8 cellular contexts compared by ENCODE assay signal in genomic region chr16:29974291-29975133, GRCh38. TPM values are rescaled to one million over a fixed set of nuclear protein-coding genes. Genes with fewer than 3 reads are reported as not detected.
DNase-seq lines count a peak whose midpoint lies in the region; ATAC-seq, FAIRE-seq and TF ChIP-seq lines count a peak whose summit lies in the region.

No MANE protein-coding gene starts in this region.

- peak overlapping the region; percentile 89 for H3K9ac ChIP-seq in HepG2 (ENCODE audit: insufficient read depth, low read depth, low read length)

- no peaks in the 10 kb centered on the region for H3K27me3 Mint-ChIP-seq in central memory CD8-positive, alpha-beta T cell

- CTCF ChIA-PET in HepG2 (lab: Yijun Ruan, JAX; ENCODE audit: low intra/inter-chr PET ratio, low total read pairs) = no interaction called here

- TF ChIP-seq CTCF in GM12873 (IDR thresholded peaks at IDR 0.05; ENCODE audit: insufficient read depth, low read depth, low read length, missing control alignments) (peak; percentile 21), HepG2 (CRISPR knock-in tag; IDR thresholded peaks at IDR 0.05) (peak; percentile 41)

- TF ChIP-seq EP300 in HepG2 (IDR thresholded peaks at IDR 0.05; ENCODE audit: low read depth in 2 of 2, low read length in 2 of 2) (no peak), HepG2 (CRISPR knock-in tag; IDR thresholded peaks at IDR 0.05; ENCODE audit: borderline replicate concordance) (no peak)

- peak; percentile 8 for FAIRE-seq in HepG2 (lab: Jason Lieb, UNC)

- H2AFZ ChIP-seq in HepG2 (ENCODE audit: low read length) = no peak overlapping the region

- 4% methylated on average over 25 of the region's 31 CpGs for WGBS in HepG2 (ENCODE audit: low lambda C conversion rate)

- peaks cover 46% of the 10 kb centered on the region for H3K4me1 Mint-ChIP-seq in central memory CD8-positive, alpha-beta T cell

- H3K36me3 Mint-ChIP-seq in central memory CD8-positive, alpha-beta T cell (ENCODE audit: insufficient read depth) = peaks cover 13% of the 10 kb centered on the region

- intact Hi-C loops in HepG2 (cut with micrococcal nuclease; ENCODE audit: unreplicated experiment) = no loop called here

- peak; percentile 6 to 49; a peak in 2 of 4 replicates for TF ChIP-seq POLR2A in HepG2 (IDR thresholded peaks at IDR 0.05; ENCODE audit: insufficient read depth in 1 of 2, low read depth in 2 of 2, low read length in 2 of 2)

- H3K27ac ChIP-seq in HepG2 (ENCODE audit: extremely low read length, insufficient read depth, low read length) = peak overlapping the region; percentile 72
- peak overlapping the region; percentile 93 for H3K27ac ChIP-seq in substantia nigra (ENCODE audit: low read depth, low read length, poor library complexity, severe bottlenecking)

- no peaks in the 10 kb centered on the region for H3K9me3 Mint-ChIP-seq in central memory CD8-positive, alpha-beta T cell

- H4K20me1 ChIP-seq in HepG2 (ENCODE audit: insufficient read depth, low read length) = peaks cover 23% of the 10 kb centered on the region

- peaks cover 38% of the 10 kb centered on the region for H3K79me2 ChIP-seq in HepG2 (ENCODE audit: insufficient read depth, low read length)

- no TSS peak for BruUV-seq in HepG2 (replicated peaks; lab: Mats Ljungman, UMichigan)

- peak overlapping the region; percentile 93 for H3K4me2 ChIP-seq in HepG2 (ENCODE audit: low read depth, low read length)

- POLR2A ChIA-PET in HepG2 (lab: Yijun Ruan, JAX) = interaction anchor here (1.2 to 4.7 kb wide), 6 partner anchors 13 to 74 kb away, joined by 4 to 47 read pairs (median 29); partner anchors contain the start of genes ASPHD1, HIRIP3, INO80E and KCTD13

- peak overlapping the region; percentile 99 for H3K4me3 Mint-ChIP-seq in central memory CD8-positive, alpha-beta T cell

- TF ChIP-seq RAD21 in HepG2 (CRISPR knock-in tag; IDR thresholded peaks at IDR 0.05) = no peak

- peak overlapping the region; percentile 86 to 99 (median 91) for H3K4me3 ChIP-seq in HepG2 (replicated peaks in 1 of 3; ENCODE audit: insufficient read depth in 1 of 3, low read depth in 2 of 3, low read length in 3 of 3)

- H3K4me1 ChIP-seq in HepG2 (ENCODE audit: insufficient read depth, low read length) = peaks cover 30% of the 10 kb centered on the region

- H3K27ac Mint-ChIP-seq in central memory CD8-positive, alpha-beta T cell (ENCODE audit: low read depth) = peak overlapping the region; percentile 23

- no peaks in the 10 kb centered on the region; a peak in 1 of 5 replicates for H3K27me3 ChIP-seq in HepG2 (ENCODE audit: control insufficient read depth in 1 of 2, insufficient read depth in 2 of 2, low read length in 2 of 2)

- DNase-seq in NCI-H69 (lab: John Stamatoyannopoulos, UW) (peak; percentile 40), HepG2 (ENCODE audit: low spot score) (no peak), substantia nigra (lab: John Stamatoyannopoulos, UW) (peak in 5 of 49 donors; percentile 15 to 44 (median 23)), SK-N-DZ (ENCODE audit: low spot score) (no peak), NCI-H345 (lab: John Stamatoyannopoulos, UW) (no peak), HT-29 (ENCODE audit: low spot score) (no peak)
- no peak for DNase-seq in central memory CD8-positive, alpha-beta T cell (ENCODE audit: low spot score in 2 of 2)

- in situ Hi-C loops in HepG2 (cut with HindIII; ENCODE audit: extremely low pct_ligation_motif_present, low pct_unique_long_range_greater_than_20kb) = no loop called here

- ATAC-seq in central memory CD8-positive, alpha-beta T cell (replicated peaks; ENCODE audit: extremely low read depth, poor library complexity, severe bottlenecking) = no peak
- peak; percentile 21 for ATAC-seq in HepG2

- no peaks in the 10 kb centered on the region for H3K9me3 ChIP-seq in HepG2 (ENCODE audit: low read length)

- H3K36me3 ChIP-seq in HepG2 (replicated peaks in 1 of 2; ENCODE audit: control insufficient read depth in 1 of 2, insufficient read depth in 2 of 2, low read length in 2 of 2) = peaks cover 25 to 32% of the 10 kb centered on the region in 2 experiments

RNA-seq across cellular contexts. Expression of gene TAOK2, which starts 0.8 kb away (rescaled TPM):
- total RNA-seq in HepG2 (2016; rRNA removed; fragmentation: Illumina TruSeq; extraction: Trizol) = 27.6 and 43.2 TPM in 2 replicates
- total RNA-seq in HepG2 (2016; cell fraction: cytosol; rRNA removed; fragmentation: Illumina TruSeq; extraction: Trizol; ENCODE audit: low read depth) = 7.5 and 7.7 TPM in 2 replicates
- 23.0 and 42.5 TPM in 2 replicates for total RNA-seq in HepG2 (2016; cell fraction: insoluble cytoplasmic fraction; rRNA removed; fragmentation: Illumina TruSeq; extraction: Trizol)
- total RNA-seq in HepG2 (2016; cell fraction: membrane; rRNA removed; fragmentation: Illumina TruSeq; extraction: Trizol) = 15.4 TPM in 2 replicates
- total RNA-seq in HepG2 (2016; cell fraction: nucleus; rRNA removed; fragmentation: Illumina TruSeq; extraction: Trizol) = 36.7 and 42.5 TPM in 2 replicates
- polyA plus RNA-seq in HepG2 (2011; rRNA removed) = 17.4 and 24.8 TPM in 2 replicates
- 10.9 and 13.5 TPM in 2 replicates for polyA plus RNA-seq in HepG2 (2011; cell fraction: cytosol; rRNA removed)
- 101 and 105 TPM in 2 replicates for polyA plus RNA-seq in HepG2 (2011; cell fraction: nucleus; rRNA removed)
- 15.5 and 21.1 TPM in 2 replicates for polyA plus RNA-seq in HepG2 (2012)
- 1.7 and 1.9 TPM in 2 replicates for polyA plus RNA-seq in HepG2 (2016; cell fraction: cytosol; fragmentation: Illumina TruSeq; extraction: Trizol; ENCODE audit: low read depth)
- polyA plus RNA-seq in HepG2 (2016; cell fraction: insoluble cytoplasmic fraction; fragmentation: Illumina TruSeq; extraction: Trizol; ENCODE audit: low read depth) = 15.8 and 17.9 TPM in 2 replicates
- 3.8 and 4.5 TPM in 2 replicates for polyA plus RNA-seq in HepG2 (2016; cell fraction: membrane; fragmentation: Illumina TruSeq; extraction: Trizol; ENCODE audit: low read depth)
- 80.3 and 83.9 TPM in 2 replicates for polyA plus RNA-seq in HepG2 (2016; cell fraction: nucleus; fragmentation: Illumina TruSeq; extraction: Trizol; ENCODE audit: insufficient read depth, low read depth)
- 28.3 and 32.0 TPM in 2 replicates for polyA minus RNA-seq in HepG2 (2011; rRNA and poly(A)+ RNA removed; ENCODE audit: low replicate concordance)
- polyA minus RNA-seq in HepG2 (2011; cell fraction: cytosol; rRNA and poly(A)+ RNA removed) = 14.9 and 15.1 TPM in 2 replicates
- polyA minus RNA-seq in HepG2 (2011; cell fraction: nucleus; rRNA and poly(A)+ RNA removed) = 27.7 and 31.1 TPM in 2 replicates
- polyA plus RNA-seq in SK-N-DZ (2014; cell fraction: cytosol; rRNA removed) = 33.1 and 34.0 TPM in 2 replicates
- 80.7 and 90.5 TPM in 2 replicates for polyA plus RNA-seq in SK-N-DZ (2014; cell fraction: nucleus; rRNA removed)
- total RNA-seq in HT-29 (2014; rRNA removed; shearing (Covaris generic)) = 56.5 and 56.8 TPM in 2 replicates

RNA-seq across cellular contexts. Expression of gene TMEM219, which starts 12.6 kb away (rescaled TPM):
- total RNA-seq in HepG2 (2016; rRNA removed; fragmentation: Illumina TruSeq; extraction: Trizol) = 64.5 and 105 TPM in 2 replicates
- total RNA-seq in HepG2 (2016; cell fraction: cytosol; rRNA removed; fragmentation: Illumina TruSeq; extraction: Trizol; ENCODE audit: low read depth) = 761 and 811 TPM in 2 replicates
- 62.0 and 109 TPM in 2 replicates for total RNA-seq in HepG2 (2016; cell fraction: insoluble cytoplasmic fraction; rRNA removed; fragmentation: Illumina TruSeq; extraction: Trizol)
- total RNA-seq in HepG2 (2016; cell fraction: membrane; rRNA removed; fragmentation: Illumina TruSeq; extraction: Trizol) = 407 and 415 TPM in 2 replicates
- total RNA-seq in HepG2 (2016; cell fraction: nucleus; rRNA removed; fragmentation: Illumina TruSeq; extraction: Trizol) = 62.1 and 65.6 TPM in 2 replicates
- polyA plus RNA-seq in HepG2 (2011; rRNA removed) = 115 and 151 TPM in 2 replicates
- polyA plus RNA-seq in HepG2 (2011; cell fraction: cytosol; rRNA removed) = 126 and 145 TPM in 2 replicates
- 259 and 324 TPM in 2 replicates for polyA plus RNA-seq in HepG2 (2011; cell fraction: nucleus; rRNA removed)
- 94.7 and 126 TPM in 2 replicates for polyA plus RNA-seq in HepG2 (2012)
- polyA plus RNA-seq in HepG2 (2016; cell fraction: cytosol; fragmentation: Illumina TruSeq; extraction: Trizol; ENCODE audit: low read depth) = 761 and 764 TPM in 2 replicates
- 53.8 and 60.5 TPM in 2 replicates for polyA plus RNA-seq in HepG2 (2016; cell fraction: insoluble cytoplasmic fraction; fragmentation: Illumina TruSeq; extraction: Trizol; ENCODE audit: low read depth)
- polyA plus RNA-seq in HepG2 (2016; cell fraction: membrane; fragmentation: Illumina TruSeq; extraction: Trizol; ENCODE audit: low read depth) = 363 and 365 TPM in 2 replicates
- 104 and 107 TPM in 2 replicates for polyA plus RNA-seq in HepG2 (2016; cell fraction: nucleus; fragmentation: Illumina TruSeq; extraction: Trizol; ENCODE audit: insufficient read depth, low read depth)
- 49.5 and 97.0 TPM in 2 replicates for polyA minus RNA-seq in HepG2 (2011; rRNA and poly(A)+ RNA removed; ENCODE audit: low replicate concordance)
- 34.3 and 40.4 TPM in 2 replicates for polyA minus RNA-seq in HepG2 (2011; cell fraction: cytosol; rRNA and poly(A)+ RNA removed)
- 48.5 and 65.4 TPM in 2 replicates for polyA minus RNA-seq in HepG2 (2011; cell fraction: nucleus; rRNA and poly(A)+ RNA removed)
- polyA plus RNA-seq in SK-N-DZ (2014; cell fraction: cytosol; rRNA removed) = 93.4 and 99.9 TPM in 2 replicates
- 81.7 and 93.0 TPM in 2 replicates for polyA plus RNA-seq in SK-N-DZ (2014; cell fraction: nucleus; rRNA removed)
- 103 and 110 TPM in 2 replicates for total RNA-seq in HT-29 (2014; rRNA removed; shearing (Covaris generic))

RNA-seq across cellular contexts. Expression of gene HIRIP3, which starts 20.9 kb away (rescaled TPM):
- 17.2 and 17.3 TPM in 2 replicates for total RNA-seq in HepG2 (2016; rRNA removed; fragmentation: Illumina TruSeq; extraction: Trizol)
- total RNA-seq in HepG2 (2016; cell fraction: cytosol; rRNA removed; fragmentation: Illumina TruSeq; extraction: Trizol; ENCODE audit: low read depth) = 14.2 TPM in 2 replicates
- 15.1 and 16.3 TPM in 2 replicates for total RNA-seq in HepG2 (2016; cell fraction: insoluble cytoplasmic fraction; rRNA removed; fragmentation: Illumina TruSeq; extraction: Trizol)
- total RNA-seq in HepG2 (2016; cell fraction: membrane; rRNA removed; fragmentation: Illumina TruSeq; extraction: Trizol) = 19.3 and 23.7 TPM in 2 replicates
- 8.3 and 10.3 TPM in 2 replicates for total RNA-seq in HepG2 (2016; cell fraction: nucleus; rRNA removed; fragmentation: Illumina TruSeq; extraction: Trizol)
- 12.6 and 16.3 TPM in 2 replicates for polyA plus RNA-seq in HepG2 (2011; rRNA removed)
- 12.2 and 16.8 TPM in 2 replicates for polyA plus RNA-seq in HepG2 (2011; cell fraction: cytosol; rRNA removed)
- polyA plus RNA-seq in HepG2 (2011; cell fraction: nucleus; rRNA removed) = 12.7 and 15.6 TPM in 2 replicates
- polyA plus RNA-seq in HepG2 (2012) = 8.7 and 10.3 TPM in 2 replicates
- polyA plus RNA-seq in HepG2 (2016; cell fraction: cytosol; fragmentation: Illumina TruSeq; extraction: Trizol; ENCODE audit: low read depth) = 11.5 and 15.7 TPM in 2 replicates
- 23.3 and 25.6 TPM in 2 replicates for polyA plus RNA-seq in HepG2 (2016; cell fraction: insoluble cytoplasmic fraction; fragmentation: Illumina TruSeq; extraction: Trizol; ENCODE audit: low read depth)
- 18.8 and 21.7 TPM in 2 replicates for polyA plus RNA-seq in HepG2 (2016; cell fraction: membrane; fragmentation: Illumina TruSeq; extraction: Trizol; ENCODE audit: low read depth)
- 21.5 and 22.8 TPM in 2 replicates for polyA plus RNA-seq in HepG2 (2016; cell fraction: nucleus; fragmentation: Illumina TruSeq; extraction: Trizol; ENCODE audit: insufficient read depth, low read depth)
- 7.0 and 15.9 TPM in 2 replicates for polyA minus RNA-seq in HepG2 (2011; rRNA and poly(A)+ RNA removed; ENCODE audit: low replicate concordance)
- polyA minus RNA-seq in HepG2 (2011; cell fraction: cytosol; rRNA and poly(A)+ RNA removed) = 3.3 and 7.2 TPM in 2 replicates
- polyA minus RNA-seq in HepG2 (2011; cell fraction: nucleus; rRNA and poly(A)+ RNA removed) = 8.4 and 11.6 TPM in 2 replicates
- 44.1 and 45.0 TPM in 2 replicates for polyA plus RNA-seq in SK-N-DZ (2014; cell fraction: cytosol; rRNA removed)
- polyA plus RNA-seq in SK-N-DZ (2014; cell fraction: nucleus; rRNA removed) = 29.9 and 44.1 TPM in 2 replicates
- 21.1 and 23.2 TPM in 2 replicates for total RNA-seq in HT-29 (2014; rRNA removed; shearing (Covaris generic))

RNA-seq across cellular contexts. Expression of gene INO80E, which starts 21.5 kb away (rescaled TPM):
- total RNA-seq in HepG2 (2016; rRNA removed; fragmentation: Illumina TruSeq; extraction: Trizol) = 39.5 and 45.6 TPM in 2 replicates
- total RNA-seq in HepG2 (2016; cell fraction: cytosol; rRNA removed; fragmentation: Illumina TruSeq; extraction: Trizol; ENCODE audit: low read depth) = 18.9 and 22.7 TPM in 2 replicates
- total RNA-seq in HepG2 (2016; cell fraction: insoluble cytoplasmic fraction; rRNA removed; fragmentation: Illumina TruSeq; extraction: Trizol) = 35.1 and 45.9 TPM in 2 replicates
- total RNA-seq in HepG2 (2016; cell fraction: membrane; rRNA removed; fragmentation: Illumina TruSeq; extraction: Trizol) = 25.0 and 29.9 TPM in 2 replicates
- 25.3 and 33.1 TPM in 2 replicates for total RNA-seq in HepG2 (2016; cell fraction: nucleus; rRNA removed; fragmentation: Illumina TruSeq; extraction: Trizol)
- polyA plus RNA-seq in HepG2 (2011; rRNA removed) = 25.8 and 28.4 TPM in 2 replicates
- polyA plus RNA-seq in HepG2 (2011; cell fraction: cytosol; rRNA removed) = 25.4 and 28.1 TPM in 2 replicates
- 71.2 and 71.9 TPM in 2 replicates for polyA plus RNA-seq in HepG2 (2011; cell fraction: nucleus; rRNA removed)
- 26.9 and 29.3 TPM in 2 replicates for polyA plus RNA-seq in HepG2 (2012)
- 26.1 and 33.3 TPM in 2 replicates for polyA plus RNA-seq in HepG2 (2016; cell fraction: cytosol; fragmentation: Illumina TruSeq; extraction: Trizol; ENCODE audit: low read depth)
- polyA plus RNA-seq in HepG2 (2016; cell fraction: insoluble cytoplasmic fraction; fragmentation: Illumina TruSeq; extraction: Trizol; ENCODE audit: low read depth) = 59.9 and 67.8 TPM in 2 replicates
- polyA plus RNA-seq in HepG2 (2016; cell fraction: membrane; fragmentation: Illumina TruSeq; extraction: Trizol; ENCODE audit: low read depth) = 33.8 and 33.9 TPM in 2 replicates
- polyA plus RNA-seq in HepG2 (2016; cell fraction: nucleus; fragmentation: Illumina TruSeq; extraction: Trizol; ENCODE audit: insufficient read depth, low read depth) = 83.7 and 87.4 TPM in 2 replicates
- 9.4 and 17.6 TPM in 2 replicates for polyA minus RNA-seq in HepG2 (2011; rRNA and poly(A)+ RNA removed; ENCODE audit: low replicate concordance)
- polyA minus RNA-seq in HepG2 (2011; cell fraction: cytosol; rRNA and poly(A)+ RNA removed) = 5.5 and 10.9 TPM in 2 replicates
- 15.3 and 21.1 TPM in 2 replicates for polyA minus RNA-seq in HepG2 (2011; cell fraction: nucleus; rRNA and poly(A)+ RNA removed)
- 257 and 495 TPM in 2 replicates for polyA plus RNA-seq in SK-N-DZ (2014; cell fraction: cytosol; rRNA removed)
- 161 and 213 TPM in 2 replicates for polyA plus RNA-seq in SK-N-DZ (2014; cell fraction: nucleus; rRNA removed)
- total RNA-seq in HT-29 (2014; rRNA removed; shearing (Covaris generic)) = 72.2 and 79.2 TPM in 2 replicates

RNA-seq across cellular contexts. Expression of gene DOC2A, which starts 36.3 kb away (rescaled TPM):
- total RNA-seq in HepG2 (2016; rRNA removed; fragmentation: Illumina TruSeq; extraction: Trizol) = 0.15 and 0.21 TPM in 2 replicates
- total RNA-seq in HepG2 (2016; cell fraction: cytosol; rRNA removed; fragmentation: Illumina TruSeq; extraction: Trizol; ENCODE audit: low read depth) = not detected in 2 replicates
- 0.24 TPM in 1 of 2 replicates, not detected in the other for total RNA-seq in HepG2 (2016; cell fraction: insoluble cytoplasmic fraction; rRNA removed; fragmentation: Illumina TruSeq; extraction: Trizol)
- not detected in 2 replicates for total RNA-seq in HepG2 (2016; cell fraction: membrane; rRNA removed; fragmentation: Illumina TruSeq; extraction: Trizol)
- total RNA-seq in HepG2 (2016; cell fraction: nucleus; rRNA removed; fragmentation: Illumina TruSeq; extraction: Trizol) = 0.22 TPM in 1 of 2 replicates, not detected in the other
- polyA plus RNA-seq in HepG2 (2011; rRNA removed) = 0.55 and 1.4 TPM in 2 replicates
- 0.36 and 0.52 TPM in 2 replicates for polyA plus RNA-seq in HepG2 (2011; cell fraction: cytosol; rRNA removed)
- polyA plus RNA-seq in HepG2 (2011; cell fraction: nucleus; rRNA removed) = 4.4 and 6.3 TPM in 2 replicates
- polyA plus RNA-seq in HepG2 (2012) = 0.52 and 0.72 TPM in 2 replicates
- polyA plus RNA-seq in HepG2 (2016; cell fraction: cytosol; fragmentation: Illumina TruSeq; extraction: Trizol; ENCODE audit: low read depth) = not detected in 2 replicates
- not detected in 2 replicates for polyA plus RNA-seq in HepG2 (2016; cell fraction: insoluble cytoplasmic fraction; fragmentation: Illumina TruSeq; extraction: Trizol; ENCODE audit: low read depth)
- polyA plus RNA-seq in HepG2 (2016; cell fraction: membrane; fragmentation: Illumina TruSeq; extraction: Trizol; ENCODE audit: low read depth) = not detected in 2 replicates
- polyA plus RNA-seq in HepG2 (2016; cell fraction: nucleus; fragmentation: Illumina TruSeq; extraction: Trizol; ENCODE audit: insufficient read depth, low read depth) = 0.66 and 1.1 TPM in 2 replicates
- polyA minus RNA-seq in HepG2 (2011; rRNA and poly(A)+ RNA removed; ENCODE audit: low replicate concordance) = 0.12 and 0.37 TPM in 2 replicates
- polyA minus RNA-seq in HepG2 (2011; cell fraction: cytosol; rRNA and poly(A)+ RNA removed) = not detected in 2 replicates
- not detected in 2 replicates for polyA minus RNA-seq in HepG2 (2011; cell fraction: nucleus; rRNA and poly(A)+ RNA removed)
- polyA plus RNA-seq in SK-N-DZ (2014; cell fraction: cytosol; rRNA removed) = 24.7 and 29.6 TPM in 2 replicates
- polyA plus RNA-seq in SK-N-DZ (2014; cell fraction: nucleus; rRNA removed) = 172 and 188 TPM in 2 replicates
- 0.89 TPM in 1 of 2 replicates, not detected in the other for total RNA-seq in HT-29 (2014; rRNA removed; shearing (Covaris generic))
